In genomic region chr1:204927673-204928641, GRCh38 we compare ENCODE assay signal across 23 cellular contexts. TPM values are rescaled to one million over a fixed set of nuclear protein-coding genes. Genes with fewer than 3 reads are reported as not detected.
DNase-seq lines count a peak whose midpoint lies in the region; ATAC-seq, FAIRE-seq and TF ChIP-seq lines count a peak whose summit lies in the region.
"Had no signal": no experiment of that assay in that cellular context is flagged by ENCODE, and none has a peak within 500 bp of the region (broad histone marks: within the 10 kb centered on the region; RNA-seq: fewer than 3 reads in every experiment).

No MANE protein-coding gene starts in this region.

- H2BK12ac ChIP-seq in H1 (ENCODE audit: low read depth, low read length): peak overlapping the region; percentile 98; the same call in 1 of the 2 replicates

- peak overlapping the region; percentile 31; the same call in 1 of the 2 replicates for H2BK15ac ChIP-seq in H1 (ENCODE audit: low read length)

- no peak overlapping the region for H3K23ac ChIP-seq in H1 (ENCODE audit: insufficient read length)

- TF ChIP-seq RAD21 in H1 (IDR thresholded peaks at IDR 0.05 in 1 of 2, conservative IDR thresholded peaks at IDR 0.05 in 1 of 2; ENCODE audit: low read depth in 2 of 2, low read length in 2 of 2): no peak; a peak in 1 of 4 replicates

- in situ Hi-C loops in G401 (cut with HindIII; ENCODE audit: low sequenced_read_pairs): no loop called here

- H3K27ac ChIP-seq in H1 (ENCODE audit: low read depth, low read length) (no peak overlapping the region), caudate nucleus (ENCODE audit: low read depth, low read length) (no peak overlapping the region)
- H3K27ac ChIP-seq: thyroid gland had no signal

- H3K27me3 ChIP-seq in H1 (replicated peaks in 1 of 4; ENCODE audit: control insufficient read depth in 3 of 4, extremely low read depth in 1 of 4, insufficient read depth in 3 of 4, low read length in 3 of 4): no peaks in the 10 kb centered on the region
- H3K27me3 ChIP-seq: thyroid gland had no signal

- TF ChIP-seq EP300 in H1 (IDR thresholded peaks at IDR 0.05; ENCODE audit: borderline replicate concordance in 1 of 2, low read depth in 2 of 2, low read length in 2 of 2): no peak

- no peak for FAIRE-seq in H1 (lab: Jason Lieb, UNC)
- FAIRE-seq: endothelial cell of umbilical vein, GM12891 had no signal

- H2BK20ac ChIP-seq in H1 (ENCODE audit: low read length): peak overlapping the region; percentile 29; the same call in 1 of the 2 replicates

- peak overlapping the region; percentile 83; the same call in 1 of the 2 replicates for H2BK5ac ChIP-seq in H1 (ENCODE audit: low read depth, low read length)

- H3K79me2 ChIP-seq in H1 (ENCODE audit: control insufficient read depth in 1 of 2, insufficient read depth in 2 of 2, low read length in 2 of 2): no peaks in the 10 kb centered on the region

- H3K9me3 Mint-ChIP-seq in neural crest cell: no peaks in the 10 kb centered on the region
- H3K9me3 Mint-ChIP-seq: activated naive CD8-positive, alpha-beta T cell treated with anti-CD3 and anti-CD28 coated beads, Interleukin-2, amount 10 ng/mL, durations not matched to agents 7 days and 5 days; CD4-positive, alpha-beta memory T cell; dendritic cell treated with granulocyte-macrophage colony-stimulating factor and Interleukin-4, amounts not matched to agents 40 ng/mL and 50 ng/mL, for 4 days; HFFc6; natural killer cell; T-cell had no signal

- H3K4me3 ChIP-seq in H1 (ENCODE audit: extremely low read depth in 1 of 4, insufficient read depth in 2 of 4, low read depth in 3 of 4, low read length in 4 of 4): no peak overlapping the region
- H3K4me3 ChIP-seq: thyroid gland had no signal

- peak; percentile 26 for DNase-seq in G401 (ENCODE audit: low spot score)
- DNase-seq in NCI-H524 (lab: John Stamatoyannopoulos, UW): peak; percentile 78 to 87
- peak in 1 of 2 experiments; percentile 57 for DNase-seq in H1 (ENCODE audit: low read depth in 1 of 2, low spot score in 2 of 2)
- no peak for DNase-seq in neural crest cell (ENCODE audit: low read depth, low spot score)
- DNase-seq in foreskin melanocyte: no peak
- DNase-seq in caudate nucleus (lab: John Stamatoyannopoulos, UW): no peak
- DNase-seq: activated CD4-positive, alpha-beta T cell treated with anti-CD3 and anti-CD28 coated beads for 4 hours; activated naive CD8-positive, alpha-beta T cell treated with anti-CD3 and anti-CD28 coated beads, Interleukin-2, amount 10 ng/mL, durations not matched to agents 7 days and 5 days; CD4-positive, alpha-beta memory T cell; HFFc6; hippocampal formation; IMR-90; natural killer cell; NCI-H1436 treated with DMSO at 0.1 percent for 48 hours; SIG-M5; stimulated activated CD4-positive, alpha-beta T cell treated with anti-CD3 and anti-CD28 coated beads, Interleukin-1b, Interleukin-23, amount 100 ng/mL, for 48 hours; stimulated activated naive CD4-positive, alpha-beta T cell; T-cell; thyroid gland had no signal

- no peak overlapping the region for H2BK120ac ChIP-seq in H1 (replicated peaks; ENCODE audit: low read depth, low read length)

- no peak overlapping the region for H3K14ac ChIP-seq in H1 (ENCODE audit: insufficient read length)

- 58% methylated on average over 11 of the region's 11 CpGs; no CpG with 5 or more reads in 1 of the 2 experiments for WGBS in H1 (ENCODE audit: extremely low coverage in 1 of 2, insufficient coverage in 1 of 2, insufficient read length in 1 of 2, insufficient replicate concordance in 2 of 2, low coverage in 1 of 2, low lambda C conversion rate in 2 of 2, missing lambda C conversion rate in 1 of 2), 2 experiments

- no peak for ATAC-seq in HG03439 (IDR thresholded peaks at IDR 0.05; ENCODE audit: unreplicated experiment)
- ATAC-seq: natural killer cell, T-cell had no signal

- H3K4me2 ChIP-seq in H1 (ENCODE audit: insufficient read depth in 1 of 2, low read depth in 2 of 2, low read length in 2 of 2): peak overlapping the region in 1 of 2 experiments; percentile 22; a peak in 2 of 4 replicates

- no peaks in the 10 kb centered on the region for H3K36me3 ChIP-seq in H1 (ENCODE audit: control insufficient read depth in 2 of 4, insufficient read depth in 4 of 4, low read length in 3 of 4)
- H3K36me3 ChIP-seq: thyroid gland had no signal

- no peaks in the 10 kb centered on the region for H3K9me3 ChIP-seq in H1 (ENCODE audit: insufficient read depth in 2 of 2, low read depth in 1 of 2, low read length in 1 of 2)
- H3K9me3 ChIP-seq: thyroid gland had no signal

- H2AFZ ChIP-seq in H1 (ENCODE audit: low read length): no peak overlapping the region

- H3K56ac ChIP-seq in H1 (replicated peaks; ENCODE audit: insufficient read length, low read depth, low read length): no peak overlapping the region

- peak overlapping the region; percentile 40 for H4K91ac ChIP-seq in H1 (replicated peaks; ENCODE audit: insufficient read length, low read length)

- H2AK5ac ChIP-seq in H1 (ENCODE audit: low read depth, low read length): peak overlapping the region; percentile 91; the same call in 1 of the 2 replicates

- peaks cover 9% of the 10 kb centered on the region for H3K4me1 Mint-ChIP-seq in neural crest cell
- H3K4me1 Mint-ChIP-seq: activated naive CD8-positive, alpha-beta T cell treated with anti-CD3 and anti-CD28 coated beads, Interleukin-2, amount 10 ng/mL, durations not matched to agents 7 days and 5 days; CD4-positive, alpha-beta memory T cell; natural killer cell; T-cell had no signal

- POLR2A ChIA-PET in H1 (lab: Charles Lee; ENCODE audit: partially characterized antibody): interaction anchor here (1.0 to 1.6 kb wide), 3 partner anchors 9 to 106 kb away, joined by 3 to 4 read pairs (median 4); no protein-coding TSS in a partner anchor

- H4K20me1 ChIP-seq in H1 (replicated peaks in 1 of 2; ENCODE audit: control insufficient read depth in 1 of 2, insufficient read depth in 2 of 2, low read length in 2 of 2): no peaks in the 10 kb centered on the region

- no peaks in the 10 kb centered on the region for H3K23me2 ChIP-seq in H1 (ENCODE audit: low read depth, low read length)

- CTCF ChIA-PET in H1 (lab: Charles Lee; ENCODE audit: partially characterized antibody): interaction anchor here (0.7 to 5.4 kb wide), 17 partner anchors 9 to 362 kb away, joined by 3 to 59 read pairs (median 3); no protein-coding TSS in a partner anchor

- no peaks in the 10 kb centered on the region for H3K79me1 ChIP-seq in H1 (ENCODE audit: low read depth, low read length)

- H3K9ac ChIP-seq in H1 (replicated peaks in 1 of 4; ENCODE audit: extremely low read depth in 1 of 4, low read depth in 3 of 4, low read length in 3 of 4): no peak overlapping the region

- no peak overlapping the region for H4K8ac ChIP-seq in H1 (ENCODE audit: extremely low read depth, insufficient read depth, low read length)

- peaks cover 21 to 37% (median 26%) of the 10 kb centered on the region in 4 experiments for H3K4me1 ChIP-seq in H1 (replicated peaks in 1 of 4; ENCODE audit: control insufficient read depth in 3 of 4, insufficient read depth in 4 of 4, low read length in 3 of 4)
- H3K4me1 ChIP-seq: thyroid gland had no signal

- TF ChIP-seq CTCF in H1 (IDR thresholded peaks at IDR 0.05; ENCODE audit: control extremely low read depth in 1 of 3, insufficient read depth in 1 of 3, low read depth in 1 of 3, low read length in 3 of 3): peak in 1 of 3 experiments; percentile 10; a peak in 1 of 4 replicates
- peak; percentile 17 for TF ChIP-seq CTCF in neural crest cell (conservative IDR thresholded peaks at IDR 0.05)

- no peak overlapping the region for H3K4me3 Mint-ChIP-seq in neural crest cell
- H3K4me3 Mint-ChIP-seq: activated naive CD8-positive, alpha-beta T cell treated with anti-CD3 and anti-CD28 coated beads, Interleukin-2, amount 10 ng/mL, durations not matched to agents 7 days and 5 days; CD4-positive, alpha-beta memory T cell; dendritic cell treated with granulocyte-macrophage colony-stimulating factor and Interleukin-4, amounts not matched to agents 40 ng/mL and 50 ng/mL, for 4 days; HFFc6; natural killer cell; T-cell had no signal

- H3K27me3 Mint-ChIP-seq in neural crest cell (ENCODE audit: low read depth): peaks cover 9% of the 10 kb centered on the region

- H4K5ac ChIP-seq in H1 (ENCODE audit: insufficient read length, low read depth, low read length): no peak overlapping the region

- H3K18ac ChIP-seq in H1 (ENCODE audit: extremely low read depth, low read length): peak overlapping the region; percentile 9; the same call in 1 of the 2 replicates

- no peak overlapping the region for H3K27ac Mint-ChIP-seq in neural crest cell (ENCODE audit: unreplicated experiment)
- H3K27ac Mint-ChIP-seq: activated naive CD8-positive, alpha-beta T cell treated with anti-CD3 and anti-CD28 coated beads, Interleukin-2, amount 10 ng/mL, durations not matched to agents 7 days and 5 days; CD4-positive, alpha-beta memory T cell; dendritic cell treated with granulocyte-macrophage colony-stimulating factor and Interleukin-4, amounts not matched to agents 40 ng/mL and 50 ng/mL, for 4 days; HFFc6; natural killer cell; T-cell had no signal

- peak overlapping the region; percentile 29 for H3K4ac ChIP-seq in H1 (replicated peaks; ENCODE audit: insufficient read length, low read depth, low read length)

- TF ChIP-seq POLR2A in H1 (IDR thresholded peaks at IDR 0.05; ENCODE audit: control extremely low read depth in 1 of 2, low read depth in 2 of 2, low read length in 2 of 2): no peak

- no peaks in the 10 kb centered on the region for H3K36me3 Mint-ChIP-seq in neural crest cell (ENCODE audit: low read depth)
- H3K36me3 Mint-ChIP-seq: activated naive CD8-positive, alpha-beta T cell treated with anti-CD3 and anti-CD28 coated beads, Interleukin-2, amount 10 ng/mL, durations not matched to agents 7 days and 5 days; CD4-positive, alpha-beta memory T cell; natural killer cell; T-cell had no signal

TF ChIP-seq in H1, 55 proteins besides CTCF, POLR2A, EP300 and RAD21:
- no peak for TF ChIP-seq EZH2 (IDR thresholded peaks at IDR 0.05; ENCODE audit: low read depth, low read length, severe bottlenecking)
- TF ChIP-seq CTBP2 (IDR thresholded peaks at IDR 0.05; ENCODE audit: borderline replicate concordance, insufficient read depth, insufficient read length, low read length): peak; percentile 79

RNA-seq across cellular contexts. Expression of gene NFASC, which starts 57.3 kb away (rescaled TPM):
- total RNA-seq in G401 (2014; rRNA removed; shearing (Covaris generic)): not detected in 2 replicates
- 10.4 and 15.2 TPM in 2 replicates for total RNA-seq in H1 (2021; fragmentation: NEBNext Ultra II Directional; extraction: Animal tissue kit (Norgen Biotek cat#: 25700))
- polyA plus RNA-seq in H1 (2011; rRNA removed): 5.0 and 6.9 TPM in 2 replicates
- 5.6 TPM for polyA plus RNA-seq in H1 (2011; cell fraction: cytosol; rRNA removed)
- polyA plus RNA-seq in H1 (2011; cell fraction: nucleus; rRNA removed): 16.2 TPM
- 5.0 to 6.4 TPM (median 6.1 TPM) in 4 replicates for polyA plus RNA-seq in H1 (2012, experiment 1 of 2)
- 3.0 TPM for polyA plus RNA-seq in H1 (2012, experiment 2 of 2)
- 12.9 TPM for polyA plus RNA-seq in H1 (2013, experiment 1 of 2)
- 12.7 TPM for polyA plus RNA-seq in H1 (2013, experiment 2 of 2)
- 9.3 and 10.2 TPM in 2 replicates for polyA minus RNA-seq in H1 (2011; rRNA and poly(A)+ RNA removed)
- polyA minus RNA-seq in H1 (2011; cell fraction: cytosol; rRNA and poly(A)+ RNA removed): 4.8 TPM
- polyA minus RNA-seq in H1 (2011; cell fraction: nucleus; rRNA and poly(A)+ RNA removed): 14.8 TPM
- 11.1 and 12.9 TPM in 2 replicates for total RNA-seq in neural crest cell
- total RNA-seq: CD4-positive, alpha-beta memory T cell; endothelial cell of umbilical vein had no signal
- polyA plus RNA-seq: CD4-positive, alpha-beta memory T cell; endothelial cell of umbilical vein had no signal

Comparison
In these comparisons a context has a peak if more than half of its experiments do, and no peak if none do; other contexts are left out.
1. DNase-seq: peak in G401 (single experiment) and NCI-H524 (2 of 2); none in neural crest cell (single experiment), foreskin melanocyte (single experiment) and caudate nucleus (0 of 61).
2. RNA of gene NFASC, which starts 57.3 kb away (total RNA-seq): 10.4 to 15.2 TPM in H1 and 11.1 to 12.9 TPM in neural crest cell; not detected in G401; every median in the first group is over 10 times any median in the second.